In genomic region chr18:69487488-69488394, GRCh38 we compare ENCODE assay signal across 34 cellular contexts.
"Had no signal": no experiment of that assay in that cellular context is flagged by ENCODE, and none has a peak within 500 bp of the region (broad histone marks: within the 10 kb centered on the region; RNA-seq: fewer than 3 reads in every experiment).

No MANE protein-coding gene starts in this region.

- H3K27ac ChIP-seq: ascending aorta, breast epithelium, WERI-Rb-1 had no signal

- H3K27ac Mint-ChIP-seq: activated CD4-positive, alpha-beta T cell treated with anti-CD3 and anti-CD28 coated beads, Interleukin-2, amount 10 ng/mL, durations not matched to agents 24 days and 14 days; activated CD8-positive, alpha-beta T cell treated with anti-CD3 and anti-CD28 coated beads, Interleukin-2, amount 10 ng/mL, durations not matched to agents 7 days and 5 days; activated naive CD4-positive, alpha-beta T cell treated with anti-CD3 and anti-CD28 coated beads, Interleukin-2, amount 50 U/mL, for 24 hours; activated naive CD8-positive, alpha-beta T cell treated with anti-CD3 and anti-CD28 coated beads, Interleukin-2, amount 10 ng/mL, durations not matched to agents 7 days and 5 days; activated T-cell treated with anti-CD3 and anti-CD28 coated beads, Interleukin-2, amount 50 U/mL, for 24 hours; activated T-helper 2 cell treated with anti-CD3 and anti-CD28 coated beads, Interferon-gamma antibody, Interleukin-2, Interleukin-4, amounts not matched to agents 10 μg/mL and 5 μg/mL and 100 μg/mL, durations not matched to agents 14 hours and 24 hours and 36 hours; IgD-negative memory B cell had no signal

- H3K27me3 Mint-ChIP-seq: activated CD4-positive, alpha-beta T cell treated with anti-CD3 and anti-CD28 coated beads, Interleukin-2, amount 10 ng/mL, durations not matched to agents 24 days and 14 days; IgD-negative memory B cell had no signal

- H3K9me3 Mint-ChIP-seq: activated CD4-positive, alpha-beta T cell treated with anti-CD3 and anti-CD28 coated beads, Interleukin-2, amount 10 ng/mL, durations not matched to agents 24 days and 14 days; activated naive CD4-positive, alpha-beta T cell treated with anti-CD3 and anti-CD28 coated beads, Interleukin-2, amount 50 U/mL, for 24 hours; activated naive CD8-positive, alpha-beta T cell treated with anti-CD3 and anti-CD28 coated beads, Interleukin-2, amount 10 ng/mL, durations not matched to agents 7 days and 5 days; activated T-cell treated with anti-CD3 and anti-CD28 coated beads, Interleukin-2, amount 50 U/mL, for 24 hours; activated T-helper 2 cell treated with anti-CD3 and anti-CD28 coated beads, Interferon-gamma antibody, Interleukin-2, Interleukin-4, amounts not matched to agents 10 μg/mL and 5 μg/mL and 100 μg/mL, durations not matched to agents 14 hours and 24 hours and 36 hours had no signal

- H3K4me3 Mint-ChIP-seq: activated CD4-positive, alpha-beta T cell treated with anti-CD3 and anti-CD28 coated beads, Interleukin-2, amount 10 ng/mL, durations not matched to agents 24 days and 14 days; activated CD8-positive, alpha-beta T cell treated with anti-CD3 and anti-CD28 coated beads, Interleukin-2, amount 10 ng/mL, durations not matched to agents 7 days and 5 days; activated naive CD4-positive, alpha-beta T cell treated with anti-CD3 and anti-CD28 coated beads, Interleukin-2, amount 50 U/mL, for 24 hours; activated naive CD8-positive, alpha-beta T cell treated with anti-CD3 and anti-CD28 coated beads, Interleukin-2, amount 10 ng/mL, durations not matched to agents 7 days and 5 days; activated T-cell treated with anti-CD3 and anti-CD28 coated beads, Interleukin-2, amount 50 U/mL, for 24 hours; IgD-negative memory B cell had no signal

- H3K27me3 ChIP-seq: ascending aorta, breast epithelium had no signal

- DNase-seq: activated CD4-positive, alpha-beta T cell treated with anti-CD3 and anti-CD28 coated beads, Interleukin-2, amount 10 ng/mL, durations not matched to agents 24 days and 14 days; activated CD4-positive, alpha-beta T cell treated with anti-CD3 and anti-CD28 coated beads, Interleukin-2, amount 50 U/mL, for 4 hours; activated CD4-positive, CD25-positive, alpha-beta regulatory T cell; activated CD8-positive, alpha-beta T cell treated with anti-CD3 and anti-CD28 coated beads, Interleukin-2, amount 10 ng/mL, durations not matched to agents 7 days and 5 days; activated gamma-delta T cell; activated naive CD4-positive, alpha-beta T cell treated with Interleukin-2 at 50 U/mL for 16 hours; activated naive CD8-positive, alpha-beta T cell treated with anti-CD3 and anti-CD28 coated beads, Interleukin-2, amount 10 ng/mL, durations not matched to agents 7 days and 5 days; activated T-cell treated with anti-CD3 and anti-CD28 coated beads, Interleukin-2, amount 50 U/mL, for 24 hours; amygdala; caudate nucleus; cerebellar nuclear complex; Kasumi-1; KBM-7; NCI-H1092 treated with DMSO at 0.1 percent for 48 hours; NCI-H1436; NCI-H1694; NCI-H1930; NCI-H2081 treated with DMSO at 0.1 percent for 48 hours; NCI-H446; NCI-H510A treated with DMSO at 0.1 percent for 48 hours; NCI-H526 treated with DMSO at 0.1 percent for 48 hours; NCI-H774; PC-3; Right ventricle myocardium superior; SW 1271; T-helper 1 cell; T-helper 2 cell; T1000; WERI-Rb-1 had no signal

- H3K9me3 ChIP-seq: ascending aorta had no signal

- H3K36me3 ChIP-seq: ascending aorta, breast epithelium, WERI-Rb-1 had no signal

- ATAC-seq: activated CD8-positive, alpha-beta T cell treated with anti-CD3 and anti-CD28 coated beads, Interleukin-2, amount 10 ng/mL, durations not matched to agents 7 days and 5 days; PC-3 had no signal

- H3K4me1 Mint-ChIP-seq: activated CD4-positive, alpha-beta T cell treated with anti-CD3 and anti-CD28 coated beads, Interleukin-2, amount 10 ng/mL, durations not matched to agents 24 days and 14 days; activated naive CD4-positive, alpha-beta T cell treated with anti-CD3 and anti-CD28 coated beads, Interleukin-2, amount 50 U/mL, for 24 hours; activated naive CD8-positive, alpha-beta T cell treated with anti-CD3 and anti-CD28 coated beads, Interleukin-2, amount 10 ng/mL, durations not matched to agents 7 days and 5 days; IgD-negative memory B cell had no signal

- H3K4me1 ChIP-seq: ascending aorta, breast epithelium had no signal

- H3K4me3 ChIP-seq: ascending aorta, breast epithelium had no signal

- H3K36me3 Mint-ChIP-seq: activated naive CD4-positive, alpha-beta T cell treated with anti-CD3 and anti-CD28 coated beads, Interleukin-2, amount 50 U/mL, for 24 hours; activated naive CD8-positive, alpha-beta T cell treated with anti-CD3 and anti-CD28 coated beads, Interleukin-2, amount 10 ng/mL, durations not matched to agents 7 days and 5 days; IgD-negative memory B cell had no signal
